24 cellular contexts compared by ENCODE assay signal in the genomic region with DNA sequence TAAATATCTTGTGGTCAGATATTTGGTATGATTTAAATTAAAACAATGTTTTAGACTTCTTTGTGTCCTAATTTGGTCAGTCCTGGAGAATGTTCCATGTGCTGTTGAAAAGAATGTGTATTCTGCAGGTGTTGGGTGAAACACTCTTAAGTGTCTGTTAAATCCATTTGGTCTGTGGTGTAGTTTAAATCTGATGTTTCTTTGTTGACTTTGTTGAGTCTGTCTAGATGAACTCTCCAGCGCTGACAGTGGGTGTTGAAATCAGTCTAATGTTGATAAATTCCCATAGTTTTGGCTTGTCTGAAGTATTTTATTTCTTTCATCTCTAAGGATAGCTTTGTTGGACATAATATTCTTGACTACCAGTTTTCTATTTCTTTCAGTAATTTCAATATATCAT. TPM values are rescaled to one million over a fixed set of nuclear protein-coding genes. Genes with fewer than 3 reads are reported as not detected.
A peak's percentile ranks its signal among the peaks of the same experiment; 100 is the strongest.
DNase-seq lines count a peak whose midpoint lies in the region; ATAC-seq, FAIRE-seq and TF ChIP-seq lines count a peak whose summit lies in the region.
"Had no signal": no experiment of that assay in that cellular context is flagged by ENCODE, and none has a peak within 500 bp of the region (broad histone marks: within the 10 kb centered on the region; RNA-seq: fewer than 3 reads in every experiment).

No MANE protein-coding gene starts in this region.

- peaks cover 99% of the 10 kb centered on the region for H3K79me2 ChIP-seq in astrocyte (ENCODE audit: insufficient read depth, low read length)

- no peak overlapping the region for H3K4me3 ChIP-seq in astrocyte (ENCODE audit: insufficient read depth, low read depth, low read length)
- H3K4me3 ChIP-seq: BLaER1 treated with 17β-estradiol and CSF1 and Interleukin-3, amounts not matched to agents 10 nM and 100 nM; GM12878 had no signal

- FAIRE-seq in astrocyte (lab: Jason Lieb, UNC) = no peak
- peak; percentile 27 for FAIRE-seq in urothelium cell line (lab: Jason Lieb, UNC)
- FAIRE-seq: A204.1, D721Med, GM12878, GM12892, GM18507 had no signal

- H3K4me2 ChIP-seq in astrocyte (ENCODE audit: low read length) = no peak overlapping the region
- H3K4me2 ChIP-seq: BLaER1 treated with 17β-estradiol and CSF1 and Interleukin-3, amounts not matched to agents 10 nM and 100 nM had no signal

- peaks cover 3% of the 10 kb centered on the region for H3K9me3 Mint-ChIP-seq in astrocyte (ENCODE audit: unreplicated experiment)
- peaks cover 13% of the 10 kb centered on the region for H3K9me3 Mint-ChIP-seq in stimulated activated effector memory CD8-positive, alpha-beta T cell treated with anti-CD3 and anti-CD28 coated beads, Interleukin-12 subunit alpha, Interleukin-12 subunit beta, amount 100 ng/mL, for 72 hours
- peaks cover 15% of the 10 kb centered on the region for H3K9me3 Mint-ChIP-seq in activated T-cell treated with anti-CD3 and anti-CD28 coated beads, Interleukin-2, amount 50 U/mL, for 24 hours

- no peaks in the 10 kb centered on the region for H3K27me3 ChIP-seq in astrocyte (ENCODE audit: insufficient read depth, low read length)
- H3K27me3 ChIP-seq: BLaER1 treated with 17β-estradiol and CSF1 and Interleukin-3, amounts not matched to agents 10 nM and 100 nM had no signal

- peaks cover 2% of the 10 kb centered on the region for H3K36me3 Mint-ChIP-seq in astrocyte (ENCODE audit: low read depth, unreplicated experiment)
- no peaks in the 10 kb centered on the region for H3K36me3 Mint-ChIP-seq in stimulated activated effector memory CD8-positive, alpha-beta T cell treated with anti-CD3 and anti-CD28 coated beads, Interleukin-12 subunit alpha, Interleukin-12 subunit beta, amount 100 ng/mL, for 72 hours
- H3K36me3 Mint-ChIP-seq in activated T-cell treated with anti-CD3 and anti-CD28 coated beads, Interleukin-2, amount 50 U/mL, for 24 hours (ENCODE audit: low read depth) = peaks cover 13% of the 10 kb centered on the region

- DNase-seq in astrocyte (ENCODE audit: low read depth) = peak; percentile 41
- DNase-seq in iris pigment epithelial cell (ENCODE audit: low read depth) = peak; percentile 66
- no peak for DNase-seq in urothelium cell line (ENCODE audit: low spot score)
- no peak for DNase-seq in HuH-7.5 (ENCODE audit: low spot score)
- DNase-seq in stimulated activated effector memory CD8-positive, alpha-beta T cell treated with anti-CD3 and anti-CD28 coated beads, Interleukin-12 subunit alpha, Interleukin-12 subunit beta, amount 100 ng/mL, for 72 hours (ENCODE audit: low spot score in 2 of 2) = no peak
- DNase-seq in activated T-cell treated with anti-CD3 and anti-CD28 coated beads, Interleukin-2, amount 50 U/mL, for 24 hours = no peak
- DNase-seq: 8988T; ACHN; Caco-2; Calu3; CD4-positive, alpha-beta T cell; CD8-positive, alpha-beta T cell; DMS53; DMS79; DND-41; EL; GDM1 had no signal

- H3K27ac ChIP-seq in astrocyte (ENCODE audit: low read depth, low read length) = no peak overlapping the region
- H3K27ac ChIP-seq: BLaER1 treated with 17β-estradiol and CSF1 and Interleukin-3, amounts not matched to agents 10 nM and 100 nM; C4-2B had no signal

- peaks cover 85% of the 10 kb centered on the region for H4K20me1 ChIP-seq in astrocyte (ENCODE audit: insufficient read depth, low read length)

- H3K4me3 Mint-ChIP-seq in astrocyte (ENCODE audit: unreplicated experiment) = no peak overlapping the region
- no peak overlapping the region for H3K4me3 Mint-ChIP-seq in stimulated activated effector memory CD8-positive, alpha-beta T cell treated with anti-CD3 and anti-CD28 coated beads, Interleukin-12 subunit alpha, Interleukin-12 subunit beta, amount 100 ng/mL, for 72 hours
- no peak overlapping the region for H3K4me3 Mint-ChIP-seq in activated T-cell treated with anti-CD3 and anti-CD28 coated beads, Interleukin-2, amount 50 U/mL, for 24 hours
- H3K4me3 Mint-ChIP-seq: CD4-positive, alpha-beta T cell; CD8-positive, alpha-beta T cell had no signal

- peaks cover 5% of the 10 kb centered on the region for H3K4me1 ChIP-seq in astrocyte (ENCODE audit: insufficient read depth, low read length)
- H3K4me1 ChIP-seq: BLaER1 treated with 17β-estradiol and CSF1 and Interleukin-3, amounts not matched to agents 10 nM and 100 nM; Caco-2 had no signal

- ATAC-seq in stimulated activated effector memory CD8-positive, alpha-beta T cell treated with anti-CD3 and anti-CD28 coated beads, Interleukin-12 subunit alpha, Interleukin-12 subunit beta, amount 100 ng/mL, for 72 hours = no peak
- ATAC-seq: CD8-positive, alpha-beta T cell; GM12878 had no signal

- TF ChIP-seq CTCF in astrocyte (IDR thresholded peaks at IDR 0.05; ENCODE audit: insufficient read depth, low read depth, low read length) = no peak

- no peaks in the 10 kb centered on the region for H3K27me3 Mint-ChIP-seq in astrocyte (ENCODE audit: low read depth, unreplicated experiment)
- H3K27me3 Mint-ChIP-seq in activated T-cell treated with anti-CD3 and anti-CD28 coated beads, Interleukin-2, amount 50 U/mL, for 24 hours = no peaks in the 10 kb centered on the region
- H3K27me3 Mint-ChIP-seq: CD4-positive, alpha-beta T cell had no signal

- peaks cover 2% of the 10 kb centered on the region for H3K36me3 ChIP-seq in astrocyte (ENCODE audit: insufficient read depth, low read length)

- H2AFZ ChIP-seq in astrocyte (ENCODE audit: low read depth, low read length) = no peak overlapping the region

- no peak overlapping the region for H3K27ac Mint-ChIP-seq in astrocyte (ENCODE audit: unreplicated experiment)
- no peak overlapping the region for H3K27ac Mint-ChIP-seq in stimulated activated effector memory CD8-positive, alpha-beta T cell treated with anti-CD3 and anti-CD28 coated beads, Interleukin-12 subunit alpha, Interleukin-12 subunit beta, amount 100 ng/mL, for 72 hours
- no peak overlapping the region for H3K27ac Mint-ChIP-seq in activated T-cell treated with anti-CD3 and anti-CD28 coated beads, Interleukin-2, amount 50 U/mL, for 24 hours
- H3K27ac Mint-ChIP-seq: CD4-positive, alpha-beta T cell; CD8-positive, alpha-beta T cell had no signal

- no peaks in the 10 kb centered on the region for H3K9me3 ChIP-seq in astrocyte (ENCODE audit: insufficient read depth, low read depth, low read length)

- peaks cover 18% of the 10 kb centered on the region for H3K4me1 Mint-ChIP-seq in astrocyte (ENCODE audit: low read depth, unreplicated experiment)
- peaks cover 5% of the 10 kb centered on the region for H3K4me1 Mint-ChIP-seq in stimulated activated effector memory CD8-positive, alpha-beta T cell treated with anti-CD3 and anti-CD28 coated beads, Interleukin-12 subunit alpha, Interleukin-12 subunit beta, amount 100 ng/mL, for 72 hours
- H3K4me1 Mint-ChIP-seq in activated T-cell treated with anti-CD3 and anti-CD28 coated beads, Interleukin-2, amount 50 U/mL, for 24 hours (ENCODE audit: low read depth) = peaks cover 4% of the 10 kb centered on the region

- H3K9ac ChIP-seq in astrocyte (ENCODE audit: low read length) = no peak overlapping the region
- H3K9ac ChIP-seq: BLaER1 treated with 17β-estradiol and CSF1 and Interleukin-3, amounts not matched to agents 10 nM and 100 nM had no signal

RNA-seq across cellular contexts. Expression of gene TANC2, which starts 18.8 kb away (rescaled TPM):
- 62.2 and 66.9 TPM in 2 replicates for total RNA-seq in astrocyte

Comparison
In these comparisons a context has a peak if more than half of its experiments do, and no peak if none do; other contexts are left out.
1. DNase-seq: peak in astrocyte (single experiment) and iris pigment epithelial cell (single experiment); none in urothelium cell line (single experiment), HuH-7.5 (single experiment), stimulated activated effector memory CD8-positive, alpha-beta T cell treated with anti-CD3 and anti-CD28 coated beads, Interleukin-12 subunit alpha, Interleukin-12 subunit beta, amount 100 ng/mL, for 72 hours (0 of 2) and activated T-cell treated with anti-CD3 and anti-CD28 coated beads, Interleukin-2, amount 50 U/mL, for 24 hours (single experiment).